8 cellular contexts compared by ENCODE assay signal in the genomic region with DNA sequence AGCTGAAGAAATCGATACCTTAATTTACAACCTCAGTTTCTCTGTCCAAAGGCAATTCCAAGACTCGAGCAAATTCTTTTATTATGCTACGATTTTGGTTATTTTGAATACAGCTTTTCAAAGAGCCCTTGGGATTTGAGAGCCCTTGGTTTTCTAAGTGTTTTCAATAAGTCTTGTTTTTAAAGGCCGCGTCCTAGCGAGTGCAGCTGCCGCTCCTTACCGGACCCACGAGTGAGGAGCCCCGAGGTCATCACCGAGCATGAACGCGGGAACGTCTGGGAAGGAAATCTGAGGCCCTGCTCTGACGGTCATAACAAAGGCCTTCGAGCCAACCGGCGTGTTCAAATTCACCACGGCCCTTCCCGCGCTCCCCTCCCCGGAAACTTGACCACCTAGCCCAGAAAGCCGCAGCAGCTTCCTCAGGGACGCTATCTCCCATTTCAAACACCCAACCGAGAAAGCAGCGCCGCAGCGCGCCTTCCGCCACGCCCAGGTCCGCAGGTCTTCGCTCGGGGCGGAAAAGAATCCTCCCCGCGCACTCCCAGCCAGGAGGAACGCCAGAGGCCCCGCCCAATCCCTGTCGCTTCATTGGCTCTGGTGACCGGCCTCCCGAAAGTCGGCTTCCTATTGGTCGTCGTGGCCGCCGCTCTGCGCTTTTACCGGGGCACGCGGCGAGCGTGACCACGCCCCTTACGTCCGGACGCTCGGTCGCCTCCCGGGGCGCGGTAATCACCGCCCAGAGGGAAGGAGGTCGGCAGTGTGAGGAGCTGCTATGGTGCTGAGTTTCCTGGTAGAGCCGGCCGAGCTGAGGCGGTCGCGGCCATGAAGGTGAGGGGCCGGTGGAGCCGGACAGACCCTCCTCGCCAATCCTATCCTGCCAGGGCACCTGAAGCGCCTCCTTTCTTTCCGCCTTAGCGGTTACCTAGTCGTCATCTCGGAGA. TPM values are rescaled to one million over a fixed set of nuclear protein-coding genes. Genes with fewer than 3 reads are reported as not detected.
DNase-seq lines count a peak whose midpoint lies in the region; ATAC-seq and TF ChIP-seq lines count a peak whose summit lies in the region.

A gene with protein sequence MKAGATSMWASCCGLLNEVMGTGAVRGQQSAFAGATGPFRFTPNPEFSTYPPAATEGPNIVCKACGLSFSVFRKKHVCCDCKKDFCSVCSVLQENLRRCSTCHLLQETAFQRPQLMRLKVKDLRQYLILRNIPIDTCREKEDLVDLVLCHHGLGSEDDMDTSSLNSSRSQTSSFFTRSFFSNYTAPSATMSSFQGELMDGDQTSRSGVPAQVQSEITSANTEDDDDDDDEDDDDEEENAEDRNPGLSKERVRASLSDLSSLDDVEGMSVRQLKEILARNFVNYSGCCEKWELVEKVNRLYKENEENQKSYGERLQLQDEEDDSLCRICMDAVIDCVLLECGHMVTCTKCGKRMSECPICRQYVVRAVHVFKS (plus strand): TSS at position 728 of the 941 bp plus-strand sequence. CDS start 95 bp downstream, at position 823.

- peak within 1 kb of the TSS; percentile 84 for H3K4me2 ChIP-seq in mammary epithelial cell (ENCODE audit: insufficient read depth, low read depth, low read length)

- DNase-seq in ACHN (peak; percentile 100), NCI-H2227 (lab: John Stamatoyannopoulos, UW; ENCODE audit: unreplicated experiment) (peak; percentile 99), WERI-Rb-1 (peak; percentile 99), mammary epithelial cell (peak; percentile 99)

- intact Hi-C loops in mammary epithelial cell (cut with micrococcal nuclease), result loop anchor here (1.0 kb wide), 2 partner anchors 47 to 65 kb away; a partner anchor contains a TSS

- no peaks in the 10 kb centered on the region for H3K27me3 ChIP-seq in WERI-Rb-1 (ENCODE audit: insufficient read depth, low read depth, severe bottlenecking)
- H3K27me3 ChIP-seq in mammary epithelial cell (ENCODE audit: insufficient read depth, low read length), result no peaks in the 10 kb centered on the region

- TF ChIP-seq CTCF in WERI-Rb-1 (IDR thresholded peaks at IDR 0.05; ENCODE audit: low read depth, low read length) (no peak), mammary epithelial cell (conservative IDR thresholded peaks at IDR 0.05 in 1 of 2, IDR thresholded peaks at IDR 0.05 in 1 of 2; ENCODE audit: extremely low read depth in 1 of 2, insufficient read depth in 1 of 2, low read depth in 1 of 2, low read length in 2 of 2) (no peak)

- peak within 1 kb of the TSS; percentile 92 for H3K27ac ChIP-seq in WERI-Rb-1
- H3K27ac ChIP-seq in mammary epithelial cell (ENCODE audit: insufficient read depth, low read depth, low read length), result peak within 1 kb of the TSS; percentile 77
- H3K27ac ChIP-seq in skin epidermis, result peak within 1 kb of the TSS; percentile 59 to 99 (median 93)

- dilution Hi-C loops in mammary epithelial cell (cut with HindIII; ENCODE audit: low sequenced_read_pairs), result no loop called here

- peak within 1 kb of the TSS; percentile 88 for H2AFZ ChIP-seq in mammary epithelial cell (ENCODE audit: low read depth, low read length)

- H3K9me3 ChIP-seq in WERI-Rb-1 (ENCODE audit: severe bottlenecking) (no peaks in the 10 kb centered on the region), mammary epithelial cell (replicated peaks; ENCODE audit: insufficient read depth, low read length) (no peaks in the 10 kb centered on the region), iPS-18c (ENCODE audit: control insufficient read depth, insufficient read depth, low read length) (no peaks in the 10 kb centered on the region)

- ATAC-seq in GM18873 (IDR thresholded peaks at IDR 0.05; ENCODE audit: low FRiP score, unreplicated experiment), result peak; percentile 89
- peak; percentile 90 for ATAC-seq in HG03139 (IDR thresholded peaks at IDR 0.05; ENCODE audit: unreplicated experiment)

- 2% methylated on average over 51 of the region's 77 CpGs for WGBS in mammary epithelial cell (ENCODE audit: low coverage, missing lambda C conversion rate)

- BruUV-seq in mammary epithelial cell (replicated peaks; lab: Mats Ljungman, UMichigan), result TSS peak; percentile 78

- peak within 1 kb of the TSS; percentile 76 for H3K4me3 ChIP-seq in WERI-Rb-1 (ENCODE audit: low read depth, low read length)
- H3K4me3 ChIP-seq in mammary epithelial cell (replicated peaks in 1 of 3; ENCODE audit: insufficient read depth in 1 of 3, low read depth in 2 of 3, low read length in 3 of 3), result peak within 1 kb of the TSS; percentile 71 to 86 (median 83)
- peak within 1 kb of the TSS; percentile 97 for H3K4me3 ChIP-seq in iPS-18c (ENCODE audit: insufficient read depth, low read depth, low read length)
- H3K4me3 ChIP-seq in skin epidermis, result peak within 1 kb of the TSS; percentile 69 to 99 (median 91)

- peaks cover 10% of the 10 kb centered on the region for H3K4me1 ChIP-seq in mammary epithelial cell (ENCODE audit: insufficient read depth, low read length)

- no peaks in the 10 kb centered on the region for H4K20me1 ChIP-seq in mammary epithelial cell (ENCODE audit: insufficient read depth, low read length)

- CTCF ChIA-PET in mammary epithelial cell (lab: Charles Lee; ENCODE audit: low non-redundant PET), result interaction anchor here (0.6 kb wide), 1 partner anchor 47 kb away, joined by 3 read pairs; no protein-coding TSS in a partner anchor

- peaks cover 13% of the 10 kb centered on the region for H3K36me3 ChIP-seq in WERI-Rb-1
- H3K36me3 ChIP-seq in mammary epithelial cell (ENCODE audit: insufficient read depth, low read length), result no peaks in the 10 kb centered on the region

- in situ Hi-C loops in ACHN (cut with HindIII; ENCODE audit: low pct_ligation_motif_present, low pct_unique_long_range_greater_than_20kb, low sequenced_read_pairs), result no loop called here
- in situ Hi-C loops in mammary epithelial cell (cut with MboI; ENCODE audit: low sequenced_read_pairs in 2 of 2), result no loop called here

- peak within 1 kb of the TSS; percentile 89 for H3K9ac ChIP-seq in mammary epithelial cell (ENCODE audit: insufficient read depth, low read length)

- H3K79me2 ChIP-seq in mammary epithelial cell (ENCODE audit: insufficient read depth, low read length), result peaks cover 59% of the 10 kb centered on the region

RNA-seq across cellular contexts. Expression of the gene that starts here (rescaled TPM):
- total RNA-seq in mammary epithelial cell, result 10 to 100 TPM; 49.5 to 56.8 TPM
- 34.9 TPM for polyA plus RNA-seq in mammary epithelial cell
- 165 TPM for polyA minus RNA-seq in mammary epithelial cell

Comparison
In these comparisons a context has a peak if more than half of its experiments do, and no peak if none do; other contexts are left out.
1. Peak in every context shown above with its lines: DNase-seq, ATAC-seq, H3K4me3 ChIP-seq and H3K27ac ChIP-seq.